In the genomic region with DNA sequence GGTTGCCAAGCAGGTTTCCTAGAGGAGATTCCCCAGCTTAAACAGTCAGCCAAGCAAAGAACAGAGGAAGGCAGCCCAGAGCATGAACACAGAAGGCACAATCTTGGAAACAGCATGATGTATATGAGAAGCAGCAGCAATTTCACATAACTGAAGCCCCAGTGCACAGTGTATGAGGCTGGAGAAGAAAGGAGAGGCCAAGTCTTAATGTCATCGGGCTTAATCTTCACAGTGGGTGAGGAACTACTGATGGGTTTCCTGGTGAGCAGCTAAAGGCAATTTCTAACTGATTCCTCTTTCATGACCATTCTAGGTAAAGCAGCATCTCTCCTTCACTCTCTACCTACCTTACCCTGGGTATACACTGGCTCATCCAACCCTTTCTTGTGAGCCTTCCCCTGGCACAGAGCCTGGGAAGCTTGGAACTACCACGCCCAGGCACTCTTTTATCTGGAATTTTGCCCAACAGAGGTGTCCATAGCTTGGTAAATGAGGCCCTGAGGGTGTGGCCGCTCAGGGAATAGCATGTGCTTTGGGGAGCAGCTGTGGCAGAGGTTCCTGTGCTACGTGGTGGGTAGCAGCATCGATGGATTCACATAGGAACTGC, we compare ENCODE assay signal across 18 cellular contexts. TPM values are rescaled to one million over a fixed set of nuclear protein-coding genes. Genes with fewer than 3 reads are reported as not detected.
DNase-seq lines count a peak whose midpoint lies in the region; ATAC-seq and TF ChIP-seq lines count a peak whose summit lies in the region.
"Had no signal": no experiment of that assay in that cellular context is flagged by ENCODE, and none has a peak within 500 bp of the region (broad histone marks: within the 10 kb centered on the region; RNA-seq: fewer than 3 reads in every experiment).

No MANE protein-coding gene starts in this region.

- no peaks in the 10 kb centered on the region for H3K36me3 ChIP-seq in endodermal cell (ENCODE audit: control insufficient read depth, insufficient read depth, low read length)
- H3K36me3 ChIP-seq: vagina had no signal

- H3K9me3 Mint-ChIP-seq in mesothelial cell of epicardium, result no peaks in the 10 kb centered on the region
- no peaks in the 10 kb centered on the region for H3K9me3 Mint-ChIP-seq in endodermal cell
- H3K9me3 Mint-ChIP-seq: activated CD4-positive, alpha-beta T cell treated with anti-CD3 and anti-CD28 coated beads, Interleukin-2, amount 10 ng/mL, durations not matched to agents 7 days and 5 days; activated T-helper 1 cell treated with anti-CD3 and anti-CD28 coated beads, Interleukin-12 subunit alpha, Interleukin-12 subunit beta, Interleukin-2, Interleukin-4 antibody, amounts not matched to agents 30 ng/mL and 10 ng/mL and 1 ng/mL, durations not matched to agents 14 hours and 24 hours and 36 hours; stimulated activated memory B cell treated with anti-CD40 and anti-IgM and Interleukin-4, amounts not matched to agents 10 μg/mL and 1 μg/mL and 100 μg/mL, for 72 hours had no signal

- no peak overlapping the region for H3K4me3 Mint-ChIP-seq in mesothelial cell of epicardium
- no peak overlapping the region for H3K4me3 Mint-ChIP-seq in endodermal cell
- H3K4me3 Mint-ChIP-seq: activated CD4-positive, alpha-beta T cell treated with anti-CD3 and anti-CD28 coated beads, Interleukin-2, amount 10 ng/mL, durations not matched to agents 7 days and 5 days; activated T-helper 1 cell treated with anti-CD3 and anti-CD28 coated beads, Interleukin-12 subunit alpha, Interleukin-12 subunit beta, Interleukin-2, Interleukin-4 antibody, amounts not matched to agents 30 ng/mL and 10 ng/mL and 1 ng/mL, durations not matched to agents 14 hours and 24 hours and 36 hours; stimulated activated memory B cell treated with anti-CD40 and anti-IgM and Interleukin-4, amounts not matched to agents 10 μg/mL and 1 μg/mL and 100 μg/mL, for 72 hours had no signal

- H3K9me3 ChIP-seq in endodermal cell (ENCODE audit: control insufficient read depth, low read length), result no peaks in the 10 kb centered on the region
- H3K9me3 ChIP-seq: vagina had no signal

- no peaks in the 10 kb centered on the region for H3K36me3 Mint-ChIP-seq in mesothelial cell of epicardium
- no peaks in the 10 kb centered on the region for H3K36me3 Mint-ChIP-seq in endodermal cell (ENCODE audit: low read depth)
- H3K36me3 Mint-ChIP-seq: stimulated activated memory B cell treated with anti-CD40 and anti-IgM and Interleukin-4, amounts not matched to agents 10 μg/mL and 1 μg/mL and 100 μg/mL, for 72 hours had no signal

- H3K9ac ChIP-seq in endodermal cell (ENCODE audit: extremely low read depth, low read length, poor library complexity, severe bottlenecking), result no peak overlapping the region

- DNase-seq in DMS153 (lab: John Stamatoyannopoulos, UW) (peak; percentile 88), NCI-H1105 treated with DMSO at 0.1 percent for 48 hours (lab: John Stamatoyannopoulos, UW) (peak; percentile 86), cerebellar cortex (ENCODE audit: low spot score) (peak; percentile 16), mesothelial cell of epicardium (ENCODE audit: low spot score in 2 of 2, unreplicated experiment in 2 of 2) (no peak), NCI-H1048 (lab: John Stamatoyannopoulos, UW) (no peak), endodermal cell (no peak), HUDEP-2 (lab: John Stamatoyannopoulos, UW; ENCODE audit: unreplicated experiment in 76 of 76) (no peak)
- DNase-seq: activated CD4-positive, alpha-beta T cell treated with anti-CD3 and anti-CD28 coated beads, Interleukin-2, amount 10 ng/mL, durations not matched to agents 7 days and 5 days; Kasumi-1; T-helper 9 cell had no signal

- H3K4me1 Mint-ChIP-seq in mesothelial cell of epicardium (peaks cover 19% of the 10 kb centered on the region), endodermal cell (peaks cover 33% of the 10 kb centered on the region)
- H3K4me1 Mint-ChIP-seq: activated CD4-positive, alpha-beta T cell treated with anti-CD3 and anti-CD28 coated beads, Interleukin-2, amount 10 ng/mL, durations not matched to agents 7 days and 5 days; stimulated activated memory B cell treated with anti-CD40 and anti-IgM and Interleukin-4, amounts not matched to agents 10 μg/mL and 1 μg/mL and 100 μg/mL, for 72 hours had no signal

- H3K27me3 ChIP-seq in endodermal cell (ENCODE audit: control insufficient read depth, insufficient read depth, low read length, poor library complexity, severe bottlenecking), result no peaks in the 10 kb centered on the region
- H3K27me3 ChIP-seq: vagina had no signal

- H3K4me1 ChIP-seq in endodermal cell (ENCODE audit: control insufficient read depth, insufficient read depth, low read length), result peaks cover 14% of the 10 kb centered on the region
- H3K4me1 ChIP-seq: vagina had no signal

- ATAC-seq in GM19467 (IDR thresholded peaks at IDR 0.05; ENCODE audit: unreplicated experiment), result no peak
- ATAC-seq: stimulated activated memory B cell treated with anti-CD40 and anti-IgM and Interleukin-4, amounts not matched to agents 10 μg/mL and 1 μg/mL and 100 μg/mL, for 72 hours had no signal

- H3K27ac ChIP-seq in endodermal cell (ENCODE audit: low read depth, low read length), result no peak overlapping the region
- H3K27ac ChIP-seq: vagina had no signal

- no peak overlapping the region for H3K4me3 ChIP-seq in endodermal cell (ENCODE audit: low read length)
- H3K4me3 ChIP-seq: vagina had no signal

- 85 to 87% methylated on average over 2 to 5 of the region's 5 CpGs for WGBS in endodermal cell (ENCODE audit: insufficient coverage in 1 of 2, insufficient read length in 1 of 2), 2 experiments

- H3K27ac Mint-ChIP-seq in mesothelial cell of epicardium, result peak overlapping the region; percentile 39
- H3K27ac Mint-ChIP-seq in endodermal cell, result no peak overlapping the region
- H3K27ac Mint-ChIP-seq: activated CD4-positive, alpha-beta T cell treated with anti-CD3 and anti-CD28 coated beads, Interleukin-2, amount 10 ng/mL, durations not matched to agents 7 days and 5 days; activated T-helper 1 cell treated with anti-CD3 and anti-CD28 coated beads, Interleukin-12 subunit alpha, Interleukin-12 subunit beta, Interleukin-2, Interleukin-4 antibody, amounts not matched to agents 30 ng/mL and 10 ng/mL and 1 ng/mL, durations not matched to agents 14 hours and 24 hours and 36 hours; stimulated activated memory B cell treated with anti-CD40 and anti-IgM and Interleukin-4, amounts not matched to agents 10 μg/mL and 1 μg/mL and 100 μg/mL, for 72 hours had no signal

- no peak for TF ChIP-seq CTCF in mesothelial cell of epicardium (IDR thresholded peaks at IDR 0.05; ENCODE audit: unreplicated experiment)
- TF ChIP-seq CTCF in endodermal cell (conservative IDR thresholded peaks at IDR 0.05), result no peak

- H3K27me3 Mint-ChIP-seq in mesothelial cell of epicardium (ENCODE audit: low read depth), result no peaks in the 10 kb centered on the region
- H3K27me3 Mint-ChIP-seq in endodermal cell (ENCODE audit: insufficient read depth), result peaks cover 2% of the 10 kb centered on the region
- H3K27me3 Mint-ChIP-seq: progenitor cell of endocrine pancreas had no signal

RNA-seq across cellular contexts. Expression of a gene that starts 22.0 kb away (rescaled TPM):
- total RNA-seq in mesothelial cell of epicardium (0.34 to 0.45 TPM (median 0.40 TPM) in 3 replicates), endodermal cell (10 to 100 TPM in 1 of 2 donors, 1 to 10 TPM in 1; 8.2 to 12.0 TPM)
- polyA plus RNA-seq in endodermal cell (2013, experiment 1 of 2), result 2.1 TPM
- polyA plus RNA-seq in endodermal cell (2013, experiment 2 of 2), result 2.1 TPM
- total RNA-seq: activated CD4-positive, alpha-beta T cell treated with anti-CD3 and anti-CD28 coated beads, Interleukin-2, amount 10 ng/mL, durations not matched to agents 7 days and 5 days; activated T-helper 1 cell treated with anti-CD3 and anti-CD28 coated beads, Interleukin-12 subunit alpha, Interleukin-12 subunit beta, Interleukin-2, Interleukin-4 antibody, amounts not matched to agents 30 ng/mL and 10 ng/mL and 1 ng/mL, durations not matched to agents 14 hours and 24 hours and 36 hours; dermis microvascular lymphatic vessel endothelial cell; mononuclear cell; NCI-H460; vagina had no signal

RNA-seq across cellular contexts. Expression of a gene that starts 57.4 kb away (rescaled TPM):
- total RNA-seq in mesothelial cell of epicardium (not detected in 3 replicates), endodermal cell (not detected)
- polyA plus RNA-seq in endodermal cell (2013, experiment 1 of 2), result not detected
- polyA plus RNA-seq in endodermal cell (2013, experiment 2 of 2), result not detected
- total RNA-seq: activated CD4-positive, alpha-beta T cell treated with anti-CD3 and anti-CD28 coated beads, Interleukin-2, amount 10 ng/mL, durations not matched to agents 7 days and 5 days; activated T-helper 1 cell treated with anti-CD3 and anti-CD28 coated beads, Interleukin-12 subunit alpha, Interleukin-12 subunit beta, Interleukin-2, Interleukin-4 antibody, amounts not matched to agents 30 ng/mL and 10 ng/mL and 1 ng/mL, durations not matched to agents 14 hours and 24 hours and 36 hours; dermis microvascular lymphatic vessel endothelial cell; mononuclear cell; NCI-H460; vagina had no signal

Comparison
In these comparisons a context has a peak if more than half of its experiments do, and no peak if none do; other contexts are left out.
1. DNase-seq: peak in DMS153 (single experiment), NCI-H1105 treated with DMSO at 0.1 percent for 48 hours (single experiment) and cerebellar cortex (single experiment); none in mesothelial cell of epicardium (0 of 2), NCI-H1048 (single experiment), endodermal cell (single experiment) and HUDEP-2 (0 of 76).